In the genomic region with DNA sequence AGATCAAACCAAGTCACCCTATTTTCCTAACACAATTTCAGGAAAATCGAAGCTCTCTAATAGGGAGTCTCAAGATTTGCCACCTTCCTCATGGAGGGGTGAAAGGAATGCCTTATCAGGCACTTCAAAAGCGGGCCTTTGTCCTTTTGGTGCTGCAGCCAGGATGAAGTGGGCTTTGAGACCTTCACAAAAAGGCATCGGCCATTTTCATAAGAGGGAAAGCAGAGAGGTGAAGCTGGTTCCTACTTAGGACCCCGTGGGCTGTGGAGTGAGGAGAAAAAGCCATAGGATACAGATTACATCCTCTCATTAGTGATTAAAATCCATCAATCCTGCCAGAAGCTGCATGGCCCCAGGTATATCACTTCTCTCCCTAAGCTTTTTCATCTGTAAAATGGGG, we compare ENCODE assay signal across 8 cellular contexts. TPM values are rescaled to one million over a fixed set of nuclear protein-coding genes. Genes with fewer than 3 reads are reported as not detected.
DNase-seq lines count a peak whose midpoint lies in the region; ATAC-seq, FAIRE-seq and TF ChIP-seq lines count a peak whose summit lies in the region.

No MANE protein-coding gene starts in this region.

- TF ChIP-seq EP300 in K562 (IDR thresholded peaks at IDR 0.05; ENCODE audit: low read length), result no peak

- peaks cover 0 to 21% (median 5%) of the 10 kb centered on the region in 9 donors for H3K36me3 ChIP-seq in heart right ventricle
- peaks cover 28% of the 10 kb centered on the region; the same call in 2 of the 3 replicates for H3K36me3 ChIP-seq in K562 (ENCODE audit: control insufficient read depth, insufficient read depth, low read length)
- no peaks in the 10 kb centered on the region for H3K36me3 ChIP-seq in mesendoderm (ENCODE audit: control insufficient read depth, insufficient read depth, low read length)
- no peaks in the 10 kb centered on the region for H3K36me3 ChIP-seq in uterus

- H3K23ac ChIP-seq in mesendoderm (ENCODE audit: low read length), result no peak overlapping the region

- no peak overlapping the region for H3K4ac ChIP-seq in mesendoderm (ENCODE audit: low read depth, low read length)

- TF ChIP-seq CTCF in heart right ventricle (IDR thresholded peaks at IDR 0.05), result no peak
- no peak for TF ChIP-seq CTCF in K562 (IDR thresholded peaks at IDR 0.05 in 2 of 3, conservative IDR thresholded peaks at IDR 0.05 in 1 of 3; ENCODE audit: insufficient read depth in 2 of 3, low read depth in 1 of 3, low read length in 3 of 3)
- no peak for TF ChIP-seq CTCF in uterus (IDR thresholded peaks at IDR 0.05)

- DNase-seq in heart right ventricle (no peak), cardiac septum (ENCODE audit: low spot score) (no peak), K562 (ENCODE audit: extremely low read depth in 1 of 4, low spot score in 3 of 4) (no peak), mesendoderm (no peak), uterus (no peak), NCI-H510A (lab: John Stamatoyannopoulos, UW) (no peak)
- no peak for DNase-seq in activated CD4-positive, alpha-beta T cell treated with anti-CD3 and anti-CD28 coated beads for 1 hour

- H3K9ac ChIP-seq in K562 (ENCODE audit: insufficient read depth in 1 of 2, low read depth in 2 of 2, low read length in 2 of 2) (peak overlapping the region; percentile 77 to 79; a peak in 3 of 4 replicates), mesendoderm (ENCODE audit: low read length) (peak overlapping the region; percentile 95)

- intact Hi-C loops in heart right ventricle (cut with DNase I), result loop anchor here (1.0 to 10.0 kb wide), 15 partner anchors 39 to 174 kb away; partner anchors contain the start of genes JADE2 (in 5 of the 10) and UBE2B (in 2 of the 10)
- intact Hi-C loops in cardiac septum (cut with DNase I), result loop anchor here (2.0 to 5.0 kb wide), 3 partner anchors 38 to 109 kb away; no protein-coding TSS in a partner anchor
- intact Hi-C loops in K562 (cut with micrococcal nuclease), result loop anchor here (2.0 to 5.0 kb wide), 4 partner anchors 56 to 166 kb away; no protein-coding TSS in a partner anchor
- intact Hi-C loops in uterus (cut with DNase I; ENCODE audit: low total_unique reads), result loop anchor here (5.0 to 10.0 kb wide), 2 partner anchors 54 to 116 kb away; partner anchors contain the start of gene JADE2

- H2BK120ac ChIP-seq in mesendoderm (ENCODE audit: low read depth, low read length), result no peak overlapping the region

- H3K79me2 ChIP-seq in K562 (ENCODE audit: control insufficient read depth, insufficient read depth, low read length) (peaks cover 28% of the 10 kb centered on the region), mesendoderm (ENCODE audit: control insufficient read depth, insufficient read depth, low read length) (peaks cover 10% of the 10 kb centered on the region)

- H4K20me1 ChIP-seq in K562 (replicated peaks; ENCODE audit: control insufficient read depth, insufficient read depth, low read length), result no peaks in the 10 kb centered on the region

- H2AK5ac ChIP-seq in mesendoderm (ENCODE audit: low read length), result no peak overlapping the region

- 63 to 64% methylated on average over 4 of the region's 4 CpGs for WGBS in heart right ventricle, 2 donors
- 18% methylated on average over 4 of the region's 4 CpGs for WGBS in K562 (ENCODE audit: insufficient coverage, low coverage, missing lambda C conversion rate)
- no CpG with 5 or more reads among the region's 4 CpGs for WGBS in mesendoderm (ENCODE audit: extremely low coverage, insufficient coverage, low lambda C conversion rate)

- TF ChIP-seq POLR2A in K562 (conservative IDR thresholded peaks at IDR 0.05), result no peak
- TF ChIP-seq POLR2A in uterus (IDR thresholded peaks at IDR 0.05), result no peak

- H3K79me1 ChIP-seq in mesendoderm (ENCODE audit: low read length), result peaks cover 6% of the 10 kb centered on the region

- peak overlapping the region in 1 of 10 donors; percentile 90 for H3K27ac ChIP-seq in heart right ventricle
- H3K27ac ChIP-seq in K562 (ENCODE audit: extremely low read depth, low read depth, low read length), result peak overlapping the region; percentile 10; the same call in 1 of the 3 replicates
- no peak overlapping the region for H3K27ac ChIP-seq in mesendoderm (ENCODE audit: low read depth, low read length)
- no peak overlapping the region for H3K27ac ChIP-seq in uterus

- H3K4me3 ChIP-seq in heart right ventricle (peak overlapping the region; percentile 63 to 98 (median 80)), K562 (peak overlapping the region; percentile 84), mesendoderm (ENCODE audit: low read length) (peak overlapping the region; percentile 93), uterus (peak overlapping the region; percentile 68 to 80)

- in situ Hi-C loops in K562 (cut with MboI), result loop anchor here (5.0 kb wide), 1 partner anchor 101 kb away; no protein-coding TSS in a partner anchor

- H2BK15ac ChIP-seq in mesendoderm (replicated peaks; ENCODE audit: low read depth), result no peak overlapping the region

- peak overlapping the region; percentile 87 for H3K4me2 ChIP-seq in K562 (ENCODE audit: insufficient read depth, low read length)
- H3K4me2 ChIP-seq in mesendoderm (ENCODE audit: low read length), result peak overlapping the region; percentile 77

- no peak overlapping the region for H4K5ac ChIP-seq in mesendoderm (ENCODE audit: low read length)

- H3K27me3 ChIP-seq in heart right ventricle, result no peaks in the 10 kb centered on the region
- H3K27me3 ChIP-seq in K562 (ENCODE audit: control insufficient read depth in 2 of 2, insufficient read depth in 2 of 2, low read length in 2 of 2), result no peaks in the 10 kb centered on the region
- H3K27me3 ChIP-seq in mesendoderm (ENCODE audit: insufficient read depth, low read length, poor library complexity), result no peaks in the 10 kb centered on the region
- H3K27me3 ChIP-seq in uterus, result no peaks in the 10 kb centered on the region

- no peak overlapping the region for H2AFZ ChIP-seq in K562 (ENCODE audit: low read depth, low read length)

- H4K8ac ChIP-seq in mesendoderm (ENCODE audit: low read depth, low read length), result no peak overlapping the region

- BruUV-seq in K562 (replicated peaks; lab: Mats Ljungman, UMichigan), result no TSS peak

- H2BK5ac ChIP-seq in mesendoderm (ENCODE audit: low read length), result no peak overlapping the region

- CTCF ChIA-PET in K562 (lab: Yijun Ruan, JAX; ENCODE audit: low intra/inter-chr PET ratio), result interaction anchor here (1.6 kb wide), 1 partner anchor 102 kb away, joined by 3 read pairs; no protein-coding TSS in a partner anchor

- peak overlapping the region; percentile 95 for H3K56ac ChIP-seq in mesendoderm (ENCODE audit: low read length)

- peaks cover 3 to 39% (median 32%) of the 10 kb centered on the region in 9 donors for H3K4me1 ChIP-seq in heart right ventricle
- H3K4me1 ChIP-seq in K562 (replicated peaks in 1 of 2; ENCODE audit: control insufficient read depth in 2 of 2, insufficient read depth in 2 of 2, low read length in 2 of 2), result peaks cover 18 to 25% of the 10 kb centered on the region in 2 experiments
- peaks cover 12% of the 10 kb centered on the region for H3K4me1 ChIP-seq in mesendoderm (ENCODE audit: control insufficient read depth, low read depth, low read length)
- H3K4me1 ChIP-seq in uterus, result peaks cover 0 to 4% of the 10 kb centered on the region in 2 donors

- TF ChIP-seq RAD21 in K562 (CRISPR knock-in tag; conservative IDR thresholded peaks at IDR 0.05 in 1 of 2, IDR thresholded peaks at IDR 0.05 in 1 of 2), result no peak

- H3K18ac ChIP-seq in mesendoderm (ENCODE audit: low read length), result no peak overlapping the region

- FAIRE-seq in K562 (lab: Jason Lieb, UNC), result peak; percentile 42

- H3K9me3 ChIP-seq in heart right ventricle (no peaks in the 10 kb centered on the region), K562 (replicated peaks; ENCODE audit: control insufficient read depth, insufficient read depth, low read depth, low read length) (no peaks in the 10 kb centered on the region), uterus (no peaks in the 10 kb centered on the region)

- POLR2A ChIA-PET in K562 (lab: Yijun Ruan, JAX), result interaction anchor here (1.0 to 2.2 kb wide), 8 partner anchors 11 to 114 kb away, joined by 3 to 18 read pairs (median 4); partner anchors contain the start of gene JADE2

- H3K9me1 ChIP-seq in K562 (ENCODE audit: control insufficient read depth, insufficient read depth, low read length), result no peaks in the 10 kb centered on the region

- ATAC-seq in heart right ventricle (no peak), K562 (no peak), HG02763 (IDR thresholded peaks at IDR 0.05; ENCODE audit: unreplicated experiment) (no peak)

RNA-seq across cellular contexts. Expression of gene CDKN2AIPNL, which starts 0.9 kb away (rescaled TPM):
- total RNA-seq in heart right ventricle (10 to 100 TPM; 29.1 to 39.8 (median 37.3) TPM), cardiac septum (27.2 TPM), K562 (2014; rRNA removed) (46.4 and 90.0 TPM in 2 replicates), K562 (2014; rRNA removed; fragmentation: Illumina TruSeq; extraction: Trizol) (40.7 and 45.5 TPM in 2 replicates), K562 (2015; rRNA removed; fragmentation: Illumina TruSeq; extraction: Trizol) (41.8 and 43.1 TPM in 2 replicates), K562 (2021) (40.0 and 42.1 TPM in 2 replicates), uterus (10 to 100 TPM in 3 of 4 donors, not detected in 1; 20.9 to 26.1 (median 24.5) TPM)
- polyA plus RNA-seq in heart right ventricle (10 to 100 TPM; 33.7 to 87.6 TPM), K562 (2011; rRNA removed) (29.6 and 44.3 TPM in 2 replicates), K562 (2014; fragmentation: Illumina TruSeq; extraction: Trizol) (39.2 and 42.2 TPM in 2 replicates), K562 (2014; fragmentation: Nextera tagmentation; extraction: Ambion mirVana) (10 to 100 TPM; 19.9 to 30.7 TPM), K562 (2014; rRNA removed) (46.9 and 55.4 TPM in 2 replicates)
- 12.4 and 12.8 TPM in 2 replicates for total RNA-seq in K562 (2011; cell fraction: chromatin; rRNA removed; ENCODE audit: low replicate concordance)
- 12.2 and 14.0 TPM in 2 replicates for total RNA-seq in K562 (2011; cell fraction: nucleolus; rRNA removed)
- total RNA-seq in K562 (2011; cell fraction: nucleoplasm; rRNA removed), result 21.9 and 23.2 TPM in 2 replicates
- 22.1 and 37.0 TPM in 2 replicates for polyA plus RNA-seq in K562 (2011; cell fraction: cytosol; rRNA removed)
- polyA plus RNA-seq in K562 (2011; cell fraction: nucleus; rRNA removed), result 10.8 and 15.7 TPM in 2 replicates
- 33.3 and 57.5 TPM in 2 replicates for polyA plus RNA-seq in K562 (2012)
- polyA minus RNA-seq in K562 (2011; rRNA and poly(A)+ RNA removed), result 15.6 and 16.0 TPM in 2 replicates
- polyA minus RNA-seq in K562 (2011; cell fraction: cytosol; rRNA and poly(A)+ RNA removed), result 12.5 and 12.6 TPM in 2 replicates
- polyA minus RNA-seq in K562 (2011; cell fraction: nucleus; rRNA and poly(A)+ RNA removed), result 5.3 and 10.7 TPM in 2 replicates
- 57.0 TPM for polyA plus RNA-seq in mesendoderm (2013, experiment 1 of 2)
- polyA plus RNA-seq in mesendoderm (2013, experiment 2 of 2), result 58.8 TPM

RNA-seq across cellular contexts. Expression of gene UBE2B, which starts 39.5 kb away (rescaled TPM):
- total RNA-seq in heart right ventricle, result 100 to 1,000 TPM; 195 to 260 (median 227) TPM
- polyA plus RNA-seq in heart right ventricle, result 100 to 1,000 TPM in 1 of 2 donors, 10 to 100 TPM in 1; 98.9 to 181 TPM
- total RNA-seq in cardiac septum, result 180 TPM
- total RNA-seq in K562 (2011; cell fraction: chromatin; rRNA removed; ENCODE audit: low replicate concordance), result 39.2 and 116 TPM in 2 replicates
- total RNA-seq in K562 (2011; cell fraction: nucleolus; rRNA removed), result 17.2 and 18.7 TPM in 2 replicates
- 47.7 and 64.6 TPM in 2 replicates for total RNA-seq in K562 (2011; cell fraction: nucleoplasm; rRNA removed)
- 8.4 and 13.1 TPM in 2 replicates for total RNA-seq in K562 (2014; rRNA removed)
- total RNA-seq in K562 (2014; rRNA removed; fragmentation: Illumina TruSeq; extraction: Trizol), result 61.8 and 72.4 TPM in 2 replicates
- 37.8 and 40.0 TPM in 2 replicates for total RNA-seq in K562 (2015; rRNA removed; fragmentation: Illumina TruSeq; extraction: Trizol)
- total RNA-seq in K562 (2021), result 73.1 and 75.5 TPM in 2 replicates
- polyA plus RNA-seq in K562 (2011; rRNA removed), result 64.1 and 83.2 TPM in 2 replicates
- polyA plus RNA-seq in K562 (2011; cell fraction: cytosol; rRNA removed), result 13.4 and 26.8 TPM in 2 replicates
- polyA plus RNA-seq in K562 (2011; cell fraction: nucleus; rRNA removed), result 16.4 and 23.7 TPM in 2 replicates
- polyA plus RNA-seq in K562 (2012), result 77.7 and 90.1 TPM in 2 replicates
- 71.6 and 88.9 TPM in 2 replicates for polyA plus RNA-seq in K562 (2014; fragmentation: Illumina TruSeq; extraction: Trizol)
- 100 to 1,000 TPM; 165 to 198 TPM for polyA plus RNA-seq in K562 (2014; fragmentation: Nextera tagmentation; extraction: Ambion mirVana)
- polyA plus RNA-seq in K562 (2014; rRNA removed), result 38.0 and 54.7 TPM in 2 replicates
- 23.5 and 30.8 TPM in 2 replicates for polyA minus RNA-seq in K562 (2011; rRNA and poly(A)+ RNA removed)
- polyA minus RNA-seq in K562 (2011; cell fraction: cytosol; rRNA and poly(A)+ RNA removed), result 32.7 and 42.6 TPM in 2 replicates
- 12.8 and 16.6 TPM in 2 replicates for polyA minus RNA-seq in K562 (2011; cell fraction: nucleus; rRNA and poly(A)+ RNA removed)
- polyA plus RNA-seq in mesendoderm (2013, experiment 1 of 2), result 72.8 TPM
- polyA plus RNA-seq in mesendoderm (2013, experiment 2 of 2), result 76.0 TPM
- total RNA-seq in uterus, result 100 to 1,000 TPM in 1 of 4 donors, 10 to 100 TPM in 3; 44.5 to 109 (median 65.5) TPM

RNA-seq across cellular contexts. Expression of gene CDKL3, which starts 43.9 kb away (rescaled TPM):
- total RNA-seq in heart right ventricle (1 to 10 TPM; 2.4 to 7.1 (median 5.0) TPM), cardiac septum (4.0 TPM), K562 (2014; rRNA removed) (0.23 and 0.65 TPM in 2 replicates), K562 (2014; rRNA removed; fragmentation: Illumina TruSeq; extraction: Trizol) (1.5 and 1.8 TPM in 2 replicates), K562 (2015; rRNA removed; fragmentation: Illumina TruSeq; extraction: Trizol) (0.51 and 1.1 TPM in 2 replicates), K562 (2021) (1.1 and 1.8 TPM in 2 replicates), uterus (1 to 10 TPM; 1.2 to 5.5 (median 3.1) TPM)
- polyA plus RNA-seq in heart right ventricle (1 to 10 TPM; 4.1 to 6.1 TPM), K562 (2011; rRNA removed) (3.1 and 5.0 TPM in 2 replicates), K562 (2014; fragmentation: Illumina TruSeq; extraction: Trizol) (1.5 and 2.4 TPM in 2 replicates), K562 (2014; fragmentation: Nextera tagmentation; extraction: Ambion mirVana) (1 to 10 TPM; 3.3 to 3.9 TPM), K562 (2014; rRNA removed) (1.2 and 1.7 TPM in 2 replicates)
- total RNA-seq in K562 (2011; cell fraction: chromatin; rRNA removed; ENCODE audit: low replicate concordance), result 0.19 TPM in 1 of 2 replicates, not detected in the other
- not detected in 2 replicates for total RNA-seq in K562 (2011; cell fraction: nucleolus; rRNA removed)
- 0.66 and 0.92 TPM in 2 replicates for total RNA-seq in K562 (2011; cell fraction: nucleoplasm; rRNA removed)
- polyA plus RNA-seq in K562 (2011; cell fraction: cytosol; rRNA removed), result 0.57 and 1.8 TPM in 2 replicates
- polyA plus RNA-seq in K562 (2011; cell fraction: nucleus; rRNA removed), result 2.6 and 4.1 TPM in 2 replicates
- 1.5 and 1.7 TPM in 2 replicates for polyA plus RNA-seq in K562 (2012)
- polyA minus RNA-seq in K562 (2011; rRNA and poly(A)+ RNA removed), result 0.49 and 0.96 TPM in 2 replicates
- not detected in 2 replicates for polyA minus RNA-seq in K562 (2011; cell fraction: cytosol; rRNA and poly(A)+ RNA removed)
- 0.33 TPM in 1 of 2 replicates, not detected in the other for polyA minus RNA-seq in K562 (2011; cell fraction: nucleus; rRNA and poly(A)+ RNA removed)
- polyA plus RNA-seq in mesendoderm (2013, experiment 1 of 2), result 1.6 TPM
- polyA plus RNA-seq in mesendoderm (2013, experiment 2 of 2), result 1.4 TPM
